Comparison of ENCODE assay signal across 15 cellular contexts in the genomic region with DNA sequence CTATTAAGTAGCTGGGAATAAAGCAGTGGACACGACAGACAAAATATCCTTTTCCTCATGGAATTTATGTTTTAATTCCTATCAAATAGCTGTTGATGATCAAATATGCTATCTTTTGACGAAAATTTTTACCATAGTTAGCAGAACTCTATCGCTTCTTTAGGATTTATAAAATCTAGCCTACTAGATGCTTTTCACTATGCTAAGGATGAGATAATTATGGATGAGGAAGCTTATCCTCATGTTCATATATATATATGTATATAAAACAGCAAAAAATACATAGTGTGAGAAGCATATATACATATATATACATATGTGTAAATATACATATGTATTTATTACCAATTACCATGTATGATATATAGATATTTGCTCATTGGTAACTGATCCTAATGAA. TPM values are rescaled to one million over a fixed set of nuclear protein-coding genes. Genes with fewer than 3 reads are reported as not detected.
A peak's percentile ranks its signal among the peaks of the same experiment; 100 is the strongest.
DNase-seq lines count a peak whose midpoint lies in the region; ATAC-seq and TF ChIP-seq lines count a peak whose summit lies in the region.
"Had no signal": no experiment of that assay in that cellular context is flagged by ENCODE, and none has a peak within 500 bp of the region (broad histone marks: within the 10 kb centered on the region; RNA-seq: fewer than 3 reads in every experiment).

No MANE protein-coding gene starts in this region.

- H3K14ac ChIP-seq in IMR-90 (replicated peaks; ENCODE audit: low read depth, low read length) (no peak overlapping the region), mesenchymal stem cell (ENCODE audit: low read length in 2 of 2) (no peak overlapping the region)

- H3K4me1 ChIP-seq in DOHH2 (ENCODE audit: control insufficient read depth, low read length) (peaks cover 22% of the 10 kb centered on the region), IMR-90 (ENCODE audit: control insufficient read depth, insufficient read depth, low read length) (no peaks in the 10 kb centered on the region), mesenchymal stem cell (ENCODE audit: control insufficient read depth, insufficient read depth, low read depth, low read length) (peaks cover 6% of the 10 kb centered on the region), ascending aorta (no peaks in the 10 kb centered on the region)
- H3K4me1 ChIP-seq: heart left ventricle had no signal

- H2BK12ac ChIP-seq in mesenchymal stem cell (ENCODE audit: low read length in 2 of 2): no peak overlapping the region

- peaks cover 26% of the 10 kb centered on the region for H3K4me1 Mint-ChIP-seq in activated naive CD8-positive, alpha-beta T cell treated with anti-CD3 and anti-CD28 coated beads, Interleukin-2, amount 50 U/mL, for 24 hours

- no peak overlapping the region for H3K4ac ChIP-seq in IMR-90 (ENCODE audit: low read depth, low read length)
- H3K4ac ChIP-seq in mesenchymal stem cell (ENCODE audit: low read depth in 1 of 2, low read length in 2 of 2): no peak overlapping the region

- H2BK5ac ChIP-seq in IMR-90 (ENCODE audit: low read depth, low read length, poor library complexity, severe bottlenecking) (no peak overlapping the region), mesenchymal stem cell (ENCODE audit: low read depth, low read length, poor library complexity, severe bottlenecking) (no peak overlapping the region)

- H3K9me2 ChIP-seq in DOHH2 (replicated peaks; ENCODE audit: control insufficient read depth, low read length): no peaks in the 10 kb centered on the region

- H3K9me1 ChIP-seq in IMR-90 (ENCODE audit: insufficient read depth, low read length): no peaks in the 10 kb centered on the region

- no peak overlapping the region for H3K56ac ChIP-seq in IMR-90 (ENCODE audit: extremely low read depth, insufficient read depth, low read length)

- H3K36me3 ChIP-seq in DOHH2 (ENCODE audit: control insufficient read depth, low read length): no peaks in the 10 kb centered on the region
- H3K36me3 ChIP-seq in IMR-90 (ENCODE audit: control insufficient read depth, insufficient read depth, low read length): no peaks in the 10 kb centered on the region
- H3K36me3 ChIP-seq in mesenchymal stem cell (ENCODE audit: control insufficient read depth in 1 of 2, insufficient read depth in 2 of 2, low read depth in 1 of 2, low read length in 2 of 2): no peaks in the 10 kb centered on the region
- H3K36me3 ChIP-seq in ascending aorta: no peaks in the 10 kb centered on the region
- H3K36me3 ChIP-seq: heart left ventricle had no signal

- H3K27me3 Mint-ChIP-seq in activated naive CD8-positive, alpha-beta T cell treated with anti-CD3 and anti-CD28 coated beads, Interleukin-2, amount 50 U/mL, for 24 hours: peaks cover 76% of the 10 kb centered on the region

- H3K27ac ChIP-seq in DOHH2 (ENCODE audit: low read depth, low read length) (no peak overlapping the region), IMR-90 (ENCODE audit: insufficient read depth, low read length) (no peak overlapping the region), mesenchymal stem cell (ENCODE audit: low read length, poor library complexity, severe bottlenecking) (no peak overlapping the region), ascending aorta (no peak overlapping the region)
- H3K27ac ChIP-seq: C4-2B, heart left ventricle had no signal

- H3K9me3 ChIP-seq in DOHH2 (ENCODE audit: control insufficient read depth, insufficient read depth, low read length): no peaks in the 10 kb centered on the region
- H3K9me3 ChIP-seq in IMR-90 (ENCODE audit: control insufficient read depth, insufficient read depth, low read length): no peaks in the 10 kb centered on the region
- H3K9me3 ChIP-seq in mesenchymal stem cell (ENCODE audit: control insufficient read depth, low read length): no peaks in the 10 kb centered on the region
- H3K9me3 ChIP-seq in ascending aorta: peaks cover 0 to 4% of the 10 kb centered on the region in 2 donors
- H3K9me3 ChIP-seq: heart left ventricle had no signal

- no peak for TF ChIP-seq POLR2A in IMR-90 (IDR thresholded peaks at IDR 0.05; ENCODE audit: low read depth, low read length)

- H3K23ac ChIP-seq in IMR-90 (ENCODE audit: low read depth, low read length) (no peak overlapping the region), mesenchymal stem cell (ENCODE audit: low read length in 2 of 2) (no peak overlapping the region)

- intact Hi-C loops in IMR-90 (cut with micrococcal nuclease) (no loop called here), ascending aorta (cut with DNase I) (no loop called here)

- ATAC-seq in IMR-90 (ENCODE audit: low read depth) (no peak), GM21825 (IDR thresholded peaks at IDR 0.05; ENCODE audit: unreplicated experiment) (no peak), HG03159 (IDR thresholded peaks at IDR 0.05; ENCODE audit: unreplicated experiment) (no peak)
- ATAC-seq in activated naive CD8-positive, alpha-beta T cell treated with anti-CD3 and anti-CD28 coated beads, Interleukin-2, amount 50 U/mL, for 24 hours: no peak
- ATAC-seq: heart left ventricle had no signal

- WGBS in IMR-90 (ENCODE audit: extremely low coverage in 2 of 2, insufficient read length in 1 of 2), 2 experiments: no CpG with 5 or more reads among the region's 3 CpGs
- whole genome bisulfite sequencing in mesenchymal stem cell: no CpG with 5 or more reads among the region's 3 CpGs

- POLR2A ChIA-PET in IMR-90 (lab: Charles Lee; ENCODE audit: unreplicated experiment): no interaction called here

- no peak overlapping the region for H4K8ac ChIP-seq in IMR-90 (ENCODE audit: low read depth in 2 of 2, low read length in 2 of 2)
- H4K8ac ChIP-seq in mesenchymal stem cell (ENCODE audit: low read length): no peak overlapping the region

- no peak overlapping the region for H4K91ac ChIP-seq in IMR-90 (ENCODE audit: insufficient read depth, low read depth, low read length)
- H4K91ac ChIP-seq in mesenchymal stem cell (ENCODE audit: low read length): no peak overlapping the region

- H2AK9ac ChIP-seq in IMR-90 (replicated peaks; ENCODE audit: low read depth, low read length, poor library complexity): no peak overlapping the region

- peaks cover 28% of the 10 kb centered on the region for H3K27me3 ChIP-seq in DOHH2 (ENCODE audit: control insufficient read depth, low read length)
- H3K27me3 ChIP-seq in IMR-90 (ENCODE audit: control insufficient read depth, insufficient read depth, low read length): no peaks in the 10 kb centered on the region
- H3K27me3 ChIP-seq in mesenchymal stem cell (ENCODE audit: control insufficient read depth in 1 of 2, insufficient read depth in 1 of 2, low read length in 2 of 2): peaks cover 0 to 13% of the 10 kb centered on the region in 2 experiments
- H3K27me3 ChIP-seq in ascending aorta: peaks cover 4% of the 10 kb centered on the region

- peaks cover 3% of the 10 kb centered on the region; the same call in 1 of the 2 replicates for H3F3A ChIP-seq in DOHH2 (ENCODE audit: control insufficient read depth, insufficient read depth)

- dilution Hi-C loops in IMR-90 (cut with HindIII; ENCODE audit: low sequenced_read_pairs, unreplicated experiment): no loop called here

- H3K4me3 ChIP-seq in DOHH2 (ENCODE audit: low read length) (peak overlapping the region; percentile 72), IMR-90 (ENCODE audit: insufficient read depth, low read depth, low read length) (no peak overlapping the region), mesenchymal stem cell (ENCODE audit: insufficient read depth in 1 of 2, low read depth in 1 of 2, low read length in 2 of 2) (no peak overlapping the region), ascending aorta (no peak overlapping the region)
- H3K4me3 ChIP-seq: heart left ventricle had no signal

- no peak overlapping the region for H3K27ac Mint-ChIP-seq in activated naive CD8-positive, alpha-beta T cell treated with anti-CD3 and anti-CD28 coated beads, Interleukin-2, amount 50 U/mL, for 24 hours

- no peak for DNase-seq in IMR-90
- no peak for DNase-seq in activated naive CD8-positive, alpha-beta T cell treated with anti-CD3 and anti-CD28 coated beads, Interleukin-2, amount 50 U/mL, for 24 hours
- DNase-seq in mesenchymal stem cell: no peak
- DNase-seq in activated CD4-positive, alpha-beta T cell treated with anti-CD3 and anti-CD28 coated beads, Interleukin-2, amount 50 U/mL, for 48 hours: no peak
- no peak for DNase-seq in ascending aorta (ENCODE audit: low spot score in 2 of 2)
- DNase-seq: activated CD4-positive, alpha-beta T cell treated with anti-CD3 and anti-CD28 coated beads, Interleukin-2, amount 50 U/mL, for 4 hours; activated effector memory CD4-positive, alpha-beta T cell treated with Interleukin-2 at 50 U/mL for 16 hours; heart left ventricle; naive B cell; SHP77; stimulated activated CD4-positive, alpha-beta T cell treated with anti-CD3 and anti-CD28 coated beads, Interleukin-2, amount 100 ng/mL, for 48 hours had no signal

- peaks cover 25% of the 10 kb centered on the region for H3K9me3 Mint-ChIP-seq in activated naive CD8-positive, alpha-beta T cell treated with anti-CD3 and anti-CD28 coated beads, Interleukin-2, amount 50 U/mL, for 24 hours

- H3K79me2 ChIP-seq in DOHH2 (ENCODE audit: control insufficient read depth, low read length): no peaks in the 10 kb centered on the region

- no peak for TF ChIP-seq RAD21 in IMR-90 (IDR thresholded peaks at IDR 0.05; ENCODE audit: low read length)

- H3K4me2 ChIP-seq in DOHH2 (ENCODE audit: low read length): peak overlapping the region; percentile 72
- peak overlapping the region; percentile 92 for H3K4me2 ChIP-seq in IMR-90 (ENCODE audit: low read depth, low read length)
- H3K4me2 ChIP-seq in mesenchymal stem cell (ENCODE audit: low read length, poor library complexity, severe bottlenecking): peak overlapping the region; percentile 48

- in situ Hi-C loops in IMR-90 (cut with MboI; ENCODE audit: low sequenced_read_pairs): no loop called here

- peaks cover 15% of the 10 kb centered on the region for H3K36me3 Mint-ChIP-seq in activated naive CD8-positive, alpha-beta T cell treated with anti-CD3 and anti-CD28 coated beads, Interleukin-2, amount 50 U/mL, for 24 hours (ENCODE audit: low read depth)

- H3K79me1 ChIP-seq in IMR-90 (ENCODE audit: low read depth in 1 of 2, low read length in 2 of 2): no peaks in the 10 kb centered on the region
- no peaks in the 10 kb centered on the region for H3K79me1 ChIP-seq in mesenchymal stem cell (replicated peaks; ENCODE audit: low read length, poor library complexity, severe bottlenecking)

- H3K18ac ChIP-seq in IMR-90 (ENCODE audit: low read depth, low read length) (no peak overlapping the region), mesenchymal stem cell (ENCODE audit: low read depth in 1 of 2, low read length in 2 of 2) (no peak overlapping the region)

- BruUV-seq in IMR-90 (replicated peaks; lab: Mats Ljungman, UMichigan): no TSS peak

- H2AK5ac ChIP-seq in IMR-90 (ENCODE audit: low read depth, low read length) (no peak overlapping the region), mesenchymal stem cell (ENCODE audit: low read length, severe bottlenecking) (no peak overlapping the region)

- CTCF ChIA-PET in IMR-90 (lab: Yijun Ruan, JAX): no interaction called here

- H4K5ac ChIP-seq in IMR-90 (ENCODE audit: low read depth, low read length): no peak overlapping the region

- H2BK15ac ChIP-seq in IMR-90 (ENCODE audit: low read depth, low read length) (no peak overlapping the region), mesenchymal stem cell (ENCODE audit: low read depth, poor library complexity, severe bottlenecking) (no peak overlapping the region)

- H2BK20ac ChIP-seq in IMR-90 (ENCODE audit: low read depth, low read length): no peak overlapping the region

- no peak overlapping the region for H3K9ac ChIP-seq in IMR-90 (ENCODE audit: low read depth, low read length)
- H3K9ac ChIP-seq in mesenchymal stem cell (ENCODE audit: low read length): peak overlapping the region; percentile 74

- H2AFZ ChIP-seq in IMR-90 (replicated peaks; ENCODE audit: low read length, poor library complexity) (no peak overlapping the region), mesenchymal stem cell (ENCODE audit: low read depth, low read length) (no peak overlapping the region)

- no peak overlapping the region for H2BK120ac ChIP-seq in IMR-90 (ENCODE audit: low read depth, low read length)
- no peak overlapping the region for H2BK120ac ChIP-seq in mesenchymal stem cell (ENCODE audit: low read depth, low read length)

- H3K4me3 Mint-ChIP-seq in activated naive CD8-positive, alpha-beta T cell treated with anti-CD3 and anti-CD28 coated beads, Interleukin-2, amount 50 U/mL, for 24 hours: peak overlapping the region; percentile 68

- TF ChIP-seq CTCF in DOHH2 (IDR thresholded peaks at IDR 0.05; ENCODE audit: low read depth, low read length, poor library complexity, severe bottlenecking) (no peak), IMR-90 (conservative IDR thresholded peaks at IDR 0.05; ENCODE audit: low read depth, low read length) (no peak), ascending aorta (IDR thresholded peaks at IDR 0.05) (no peak)

- H4K20me1 ChIP-seq in DOHH2 (ENCODE audit: control insufficient read depth, insufficient read depth, low read depth, low read length) (no peaks in the 10 kb centered on the region), IMR-90 (ENCODE audit: insufficient read depth, low read length) (no peaks in the 10 kb centered on the region)

RNA-seq across cellular contexts. Expression of a gene that starts 12.9 kb away (rescaled TPM):
- total RNA-seq in IMR-90 (2012; rRNA removed) (not detected in 2 replicates), ascending aorta (not detected)
- 0.14 and 0.39 TPM in 2 replicates for polyA plus RNA-seq in IMR-90 (2012; rRNA removed)
- polyA plus RNA-seq in IMR-90 (2012; cell fraction: cytosol; rRNA removed): 0.22 TPM in 2 replicates
- 0.82 and 1.1 TPM in 2 replicates for polyA plus RNA-seq in IMR-90 (2012; cell fraction: nucleus; rRNA removed; ENCODE audit: low replicate concordance)
- polyA plus RNA-seq in mesenchymal stem cell (2013, experiment 1 of 2): 0.17 TPM
- polyA plus RNA-seq in mesenchymal stem cell (2013, experiment 2 of 2): 0.21 TPM
- polyA plus RNA-seq: heart left ventricle had no signal
